ENCODE assay signal across 13 cellular contexts in the genomic region with DNA sequence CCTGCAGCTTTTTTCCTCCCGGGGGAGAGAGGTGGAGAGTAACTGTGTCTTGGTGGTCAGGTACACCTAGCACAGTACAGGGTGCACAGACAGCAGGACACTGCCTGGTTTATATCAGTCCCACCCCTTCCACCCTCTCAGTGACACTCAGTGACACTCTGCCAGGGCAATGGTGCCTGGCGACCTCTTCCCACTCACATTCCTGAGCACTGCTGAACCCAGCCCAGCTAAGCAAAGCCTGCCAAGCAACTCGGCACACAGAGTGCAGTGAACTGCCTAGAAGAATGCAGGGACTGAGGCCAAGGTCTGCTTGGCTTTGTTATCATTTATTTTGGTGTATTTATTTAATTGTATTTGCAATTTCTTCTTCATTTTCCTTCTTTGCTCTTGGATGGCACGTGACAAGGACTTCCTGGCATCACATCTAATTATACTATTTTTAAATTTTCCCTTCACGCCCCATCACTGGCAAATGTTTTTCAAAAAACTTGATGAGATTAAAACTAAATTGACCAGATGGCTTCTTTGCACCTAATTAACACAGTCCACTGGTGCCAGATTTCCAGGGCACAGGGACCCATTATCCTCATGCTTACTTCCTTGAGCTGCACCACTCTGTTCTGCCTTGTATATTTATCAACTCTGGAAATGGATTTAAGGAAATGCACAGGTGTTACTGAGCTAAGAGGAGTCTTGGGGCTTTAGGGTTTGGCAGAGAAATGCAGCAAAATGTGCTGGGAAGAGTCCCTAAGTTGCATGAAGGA.
DNase-seq lines count a peak whose midpoint lies in the region; ATAC-seq, FAIRE-seq and TF ChIP-seq lines count a peak whose summit lies in the region.
"Had no signal": no experiment of that assay in that cellular context is flagged by ENCODE, and none has a peak within 500 bp of the region (broad histone marks: within the 10 kb centered on the region; RNA-seq: fewer than 3 reads in every experiment).

No MANE protein-coding gene starts in this region.

- peaks cover 18% of the 10 kb centered on the region for H3K9me3 Mint-ChIP-seq in HFFc6

- no peak for TF ChIP-seq POLR2A in body of pancreas (IDR thresholded peaks at IDR 0.05)

- peaks cover 18% of the 10 kb centered on the region for H3K36me3 Mint-ChIP-seq in HFFc6 (ENCODE audit: low read depth)
- H3K36me3 Mint-ChIP-seq: CD4-positive, alpha-beta memory T cell; T-cell had no signal

- TF ChIP-seq CTCF in body of pancreas (IDR thresholded peaks at IDR 0.05) = no peak
- TF ChIP-seq CTCF in HFFc6 (IDR thresholded peaks at IDR 0.05) = no peak

- H3K27me3 Mint-ChIP-seq in HFFc6 (ENCODE audit: insufficient read depth) = peaks cover under 1% of the 10 kb centered on the region; the same call in 1 of the 2 replicates

- H3K4me1 Mint-ChIP-seq in HFFc6 (ENCODE audit: low read depth) = peaks cover 22% of the 10 kb centered on the region
- H3K4me1 Mint-ChIP-seq: CD4-positive, alpha-beta memory T cell; T-cell had no signal

- peaks cover 24% of the 10 kb centered on the region for H3K4me1 ChIP-seq in body of pancreas

- FAIRE-seq in frontal cortex (lab: Jason Lieb, UNC) = no peak
- FAIRE-seq: endothelial cell of umbilical vein had no signal

- H3K4me3 Mint-ChIP-seq in HFFc6 = no peak overlapping the region
- H3K4me3 Mint-ChIP-seq: activated T-cell treated with anti-CD3 and anti-CD28 coated beads, Interleukin-2, amount 50 U/mL, for 72 hours; CD4-positive, alpha-beta memory T cell; T-cell had no signal

- no peaks in the 10 kb centered on the region for H3K27me3 ChIP-seq in body of pancreas

- peak; percentile 83 for ATAC-seq in body of pancreas
- ATAC-seq in left ventricle myocardium superior = peak; percentile 95
- no peak for ATAC-seq in GM19463 (IDR thresholded peaks at IDR 0.05; ENCODE audit: unreplicated experiment)
- ATAC-seq: activated T-cell treated with anti-CD3 and anti-CD28 coated beads, Interleukin-2, amount 50 U/mL, for 72 hours; T-cell had no signal

- peak overlapping the region in 3 of 4 donors; percentile 6 to 42 (median 28) for H3K27ac ChIP-seq in body of pancreas

- H3K27ac Mint-ChIP-seq in HFFc6 = no peak overlapping the region
- H3K27ac Mint-ChIP-seq: activated T-cell treated with anti-CD3 and anti-CD28 coated beads, Interleukin-2, amount 50 U/mL, for 72 hours; CD4-positive, alpha-beta memory T cell; T-cell had no signal

- intact Hi-C loops in body of pancreas (cut with DNase I) (no loop called here), left ventricle myocardium superior (cut with micrococcal nuclease) (no loop called here), posterior vena cava (cut with DNase I) (no loop called here)

- no peak overlapping the region for H3K4me3 ChIP-seq in body of pancreas

- DNase-seq in D341Med (ENCODE audit: low spot score) = peak; percentile 37
- DNase-seq in body of pancreas = peak; percentile 50 to 78 (median 72)
- DNase-seq in left ventricle myocardium superior = peak; percentile 91
- DNase-seq in posterior vena cava (ENCODE audit: low spot score) = peak; percentile 92
- DNase-seq in HFFc6 = no peak
- DNase-seq in frontal cortex (ENCODE audit: low spot score in 2 of 2) = no peak
- DNase-seq in mesenteric fat pad (ENCODE audit: low spot score) = no peak
- DNase-seq: activated T-cell treated with anti-CD3 and anti-CD28 coated beads, Interleukin-2, amount 50 U/mL, for 72 hours; CD4-positive, alpha-beta memory T cell; NCI-H1105 treated with DMSO at 0.1 percent for 48 hours; T-cell had no signal

- no peaks in the 10 kb centered on the region for H3K36me3 ChIP-seq in body of pancreas (replicated peaks in 1 of 2; ENCODE audit: insufficient read depth in 1 of 2, low read depth in 2 of 2)

- H3K9me3 ChIP-seq in body of pancreas = no peaks in the 10 kb centered on the region

- 14% methylated on average over 5 of the region's 5 CpGs for WGBS in body of pancreas, 2 donors

Comparison
In these comparisons a context has a peak if more than half of its experiments do, and no peak if none do; other contexts are left out.
1. DNase-seq: peak in D341Med (single experiment), body of pancreas (4 of 4), left ventricle myocardium superior (single experiment) and posterior vena cava (single experiment); none in HFFc6 (single experiment), frontal cortex (0 of 2) and mesenteric fat pad (single experiment).